15 cellular contexts compared by ENCODE assay signal in genomic region chr9:135183538-135184153, GRCh38.
DNase-seq lines count a peak whose midpoint lies in the region; ATAC-seq and TF ChIP-seq lines count a peak whose summit lies in the region.
"Had no signal": no experiment of that assay in that cellular context is flagged by ENCODE, and none has a peak within 500 bp of the region (broad histone marks: within the 10 kb centered on the region; RNA-seq: fewer than 3 reads in every experiment).

No MANE protein-coding gene starts in this region.

- H3K9me2 ChIP-seq in GM23248 (ENCODE audit: insufficient read depth): no peaks in the 10 kb centered on the region

- TF ChIP-seq CTCF in VCaP (conservative IDR thresholded peaks at IDR 0.05) (peak; percentile 12; the same call in 1 of the 2 replicates), foreskin fibroblast (IDR thresholded peaks at IDR 0.05; ENCODE audit: low read depth, low read length) (no peak)
- TF ChIP-seq CTCF in CD8-positive, alpha-beta T cell (IDR thresholded peaks at IDR 0.05): no peak

- H3K36me3 ChIP-seq in GM23248 (ENCODE audit: low read depth): no peaks in the 10 kb centered on the region
- no peaks in the 10 kb centered on the region for H3K36me3 ChIP-seq in CD8-positive, alpha-beta T cell (ENCODE audit: insufficient read depth, low read length)
- H3K36me3 ChIP-seq: BLaER1 treated with 17β-estradiol and CSF1 and Interleukin-3, amounts not matched to agents 10 nM and 100 nM had no signal

- intact Hi-C loops in CD8-positive, alpha-beta T cell (cut with DNase I, micrococcal nuclease): no loop called here
- intact Hi-C loops in activated CD4-positive, alpha-beta T cell treated with anti-CD3 and anti-CD28 coated beads, Interleukin-2, amount 10 ng/mL, durations not matched to agents 24 days and 14 days (cut with micrococcal nuclease): no loop called here

- in situ Hi-C loops in GM23248 (cut with MboI): no loop called here

- no peaks in the 10 kb centered on the region for H3K79me2 ChIP-seq in GM23248 (ENCODE audit: insufficient read depth)

- no peaks in the 10 kb centered on the region for H3K9me3 ChIP-seq in GM23248 (ENCODE audit: low read depth)
- no peaks in the 10 kb centered on the region for H3K9me3 ChIP-seq in CD8-positive, alpha-beta T cell (ENCODE audit: low read length)
- H3K9me3 ChIP-seq: A549; BLaER1 treated with 17β-estradiol and CSF1 and Interleukin-3, amounts not matched to agents 10 nM and 100 nM had no signal

- H4K20me1 ChIP-seq in GM23248 (ENCODE audit: insufficient read depth): no peaks in the 10 kb centered on the region

- no peaks in the 10 kb centered on the region for H3K9me3 Mint-ChIP-seq in CD8-positive, alpha-beta T cell
- no peaks in the 10 kb centered on the region for H3K9me3 Mint-ChIP-seq in activated CD4-positive, alpha-beta T cell treated with anti-CD3 and anti-CD28 coated beads, Interleukin-2, amount 10 ng/mL, durations not matched to agents 24 days and 14 days
- H3K9me3 Mint-ChIP-seq: CD4-positive, CD25-positive, alpha-beta regulatory T cell; GM23338 had no signal

- 2 to 3% methylated on average over 10 of the region's 10 CpGs for WGBS in GM23248 (ENCODE audit: low coverage in 1 of 2, low lambda C conversion rate in 2 of 2, missing lambda C conversion rate in 2 of 2), 2 experiments

- H3K27ac Mint-ChIP-seq in CD8-positive, alpha-beta T cell: no peak overlapping the region
- no peak overlapping the region for H3K27ac Mint-ChIP-seq in activated CD4-positive, alpha-beta T cell treated with anti-CD3 and anti-CD28 coated beads, Interleukin-2, amount 10 ng/mL, durations not matched to agents 24 days and 14 days
- H3K27ac Mint-ChIP-seq: CD4-positive, CD25-positive, alpha-beta regulatory T cell; GM23338 had no signal

- H3K4me1 Mint-ChIP-seq in CD8-positive, alpha-beta T cell (ENCODE audit: low read depth): no peaks in the 10 kb centered on the region
- no peaks in the 10 kb centered on the region for H3K4me1 Mint-ChIP-seq in activated CD4-positive, alpha-beta T cell treated with anti-CD3 and anti-CD28 coated beads, Interleukin-2, amount 10 ng/mL, durations not matched to agents 24 days and 14 days

- H3K27ac ChIP-seq in GM23248 (no peak overlapping the region), VCaP (no peak overlapping the region)
- H3K27ac ChIP-seq in CD8-positive, alpha-beta T cell (ENCODE audit: low read depth, low read length): no peak overlapping the region
- H3K27ac ChIP-seq: A549; BLaER1 treated with 17β-estradiol and CSF1 and Interleukin-3, amounts not matched to agents 10 nM and 100 nM had no signal

- CTCF ChIA-PET in CD8-positive, alpha-beta T cell (lab: Charles Lee): interaction anchor here (0.7 kb wide), 1 partner anchor 29 kb away, joined by 3 read pairs; no protein-coding TSS in a partner anchor

- H3K36me3 Mint-ChIP-seq in CD8-positive, alpha-beta T cell: no peaks in the 10 kb centered on the region
- H3K36me3 Mint-ChIP-seq in activated CD4-positive, alpha-beta T cell treated with anti-CD3 and anti-CD28 coated beads, Interleukin-2, amount 10 ng/mL, durations not matched to agents 24 days and 14 days (ENCODE audit: low read depth): no peaks in the 10 kb centered on the region
- H3K36me3 Mint-ChIP-seq: CD4-positive, CD25-positive, alpha-beta regulatory T cell had no signal

- no peak overlapping the region for H3K9ac ChIP-seq in GM23248
- H3K9ac ChIP-seq: BLaER1 treated with 17β-estradiol and CSF1 and Interleukin-3, amounts not matched to agents 10 nM and 100 nM had no signal

- no peak overlapping the region for H3K4me2 ChIP-seq in GM23248 (ENCODE audit: unreplicated experiment)
- H3K4me2 ChIP-seq: A549; BLaER1 treated with 17β-estradiol and CSF1 and Interleukin-3, amounts not matched to agents 10 nM and 100 nM; GM23338 had no signal

- ATAC-seq in CD8-positive, alpha-beta T cell: no peak
- ATAC-seq: GM23338, K562 had no signal

- no peak overlapping the region for H3K4me3 Mint-ChIP-seq in CD8-positive, alpha-beta T cell
- H3K4me3 Mint-ChIP-seq in activated CD4-positive, alpha-beta T cell treated with anti-CD3 and anti-CD28 coated beads, Interleukin-2, amount 10 ng/mL, durations not matched to agents 24 days and 14 days: no peak overlapping the region
- H3K4me3 Mint-ChIP-seq: CD4-positive, CD25-positive, alpha-beta regulatory T cell; GM23338 had no signal

- H3K4me3 ChIP-seq in GM23248 (no peak overlapping the region), foreskin fibroblast (ENCODE audit: low read depth in 1 of 2, low read length in 2 of 2) (no peak overlapping the region)
- no peak overlapping the region for H3K4me3 ChIP-seq in CD8-positive, alpha-beta T cell (ENCODE audit: low read depth, low read length)
- H3K4me3 ChIP-seq: A549; BLaER1 treated with 17β-estradiol and CSF1 and Interleukin-3, amounts not matched to agents 10 nM and 100 nM; GM23338; K562 had no signal

- H3F3A ChIP-seq in GM23248 (ENCODE audit: insufficient read depth): no peaks in the 10 kb centered on the region

- DNase-seq in GM23248 (peak; percentile 39), foreskin fibroblast (peak; percentile 1 to 5), AG08396 (ENCODE audit: low spot score) (no peak)
- DNase-seq in CD8-positive, alpha-beta T cell: no peak
- no peak for DNase-seq in activated CD4-positive, alpha-beta T cell treated with anti-CD3 and anti-CD28 coated beads, Interleukin-2, amount 10 ng/mL, durations not matched to agents 24 days and 14 days
- DNase-seq: AML-193; CD4-positive, CD25-positive, alpha-beta regulatory T cell; DND-41; GF-D8; H7 had no signal

- POLR2A ChIA-PET in CD8-positive, alpha-beta T cell (lab: Charles Lee): no interaction called here

- no peaks in the 10 kb centered on the region for H3K27me3 Mint-ChIP-seq in CD8-positive, alpha-beta T cell (ENCODE audit: low read depth)
- no peaks in the 10 kb centered on the region for H3K27me3 Mint-ChIP-seq in activated CD4-positive, alpha-beta T cell treated with anti-CD3 and anti-CD28 coated beads, Interleukin-2, amount 10 ng/mL, durations not matched to agents 24 days and 14 days
- H3K27me3 Mint-ChIP-seq: CD4-positive, CD25-positive, alpha-beta regulatory T cell had no signal

- H3K4me1 ChIP-seq in GM23248 (ENCODE audit: insufficient read depth): no peaks in the 10 kb centered on the region
- H3K4me1 ChIP-seq in CD8-positive, alpha-beta T cell (ENCODE audit: insufficient read depth, low read length): no peaks in the 10 kb centered on the region
- H3K4me1 ChIP-seq: A549 had no signal

- peaks cover 33% of the 10 kb centered on the region; the same call in 1 of the 2 replicates for H3K27me3 ChIP-seq in GM23248 (replicated peaks; ENCODE audit: insufficient read depth)
- no peaks in the 10 kb centered on the region for H3K27me3 ChIP-seq in CD8-positive, alpha-beta T cell (ENCODE audit: insufficient read depth, low read length)

- no peak overlapping the region for H2AFZ ChIP-seq in GM23248
- H2AFZ ChIP-seq: GM23338 had no signal

Comparison
In these comparisons a context has a peak if more than half of its experiments do, and no peak if none do; other contexts are left out.
1. DNase-seq: peak in GM23248 (single experiment) and foreskin fibroblast (2 of 2); none in CD8-positive, alpha-beta T cell (0 of 7), AG08396 (single experiment) and activated CD4-positive, alpha-beta T cell treated with anti-CD3 and anti-CD28 coated beads, Interleukin-2, amount 10 ng/mL, durations not matched to agents 24 days and 14 days (single experiment).